Comparison of ENCODE assay signal across 30 cellular contexts in the genomic region with DNA sequence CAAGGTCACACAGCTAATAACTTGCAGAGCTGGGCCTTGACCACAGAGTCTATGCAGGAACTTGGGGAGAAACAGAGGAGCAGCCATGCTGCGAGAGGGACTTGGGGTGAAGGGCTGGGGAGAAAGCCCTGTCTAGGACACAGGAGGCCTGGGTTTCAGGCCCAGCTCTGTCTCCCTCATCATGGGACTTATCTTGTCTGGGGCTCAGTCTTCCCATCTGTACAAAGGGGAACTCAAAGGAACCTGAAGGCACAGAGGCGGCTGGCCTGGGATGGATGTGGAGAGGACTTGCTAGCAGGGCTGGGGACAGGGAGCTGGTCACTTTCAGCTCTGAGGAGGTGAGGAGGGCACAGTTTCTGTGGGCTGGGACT. TPM values are rescaled to one million over a fixed set of nuclear protein-coding genes. Genes with fewer than 3 reads are reported as not detected.
"Had no signal": no experiment of that assay in that cellular context is flagged by ENCODE, and none has a peak within 500 bp of the region (broad histone marks: within the 10 kb centered on the region; RNA-seq: fewer than 3 reads in every experiment).

No MANE protein-coding gene starts in this region.

- ATAC-seq: activated CD4-positive, alpha-beta T cell treated with anti-CD3 and anti-CD28 coated beads for 36 hours; activated CD4-positive, CD25-positive, alpha-beta regulatory T cell treated with anti-CD3 and anti-CD28 coated beads, Interleukin-2, amount 50 U/mL, for 24 hours; activated CD8-positive, alpha-beta T cell treated with anti-CD3 and anti-CD28 coated beads, Interleukin-2, amount 10 ng/mL, durations not matched to agents 7 days and 5 days; activated T-cell treated with anti-CD3 and anti-CD28 coated beads, Interleukin-2, amount 50 U/mL, for 4 hours; Panc1; WTC11 had no signal

- DNase-seq: activated CD4-positive, alpha-beta T cell treated with anti-CD3 and anti-CD28 coated beads for 36 hours; activated CD4-positive, alpha-beta T cell treated with anti-CD3 and anti-CD28 coated beads, Interleukin-2, amount 10 ng/mL, durations not matched to agents 7 days and 5 days; activated CD4-positive, alpha-beta T cell treated with anti-CD3 and anti-CD28 coated beads, Interleukin-2, amount 50 U/mL, for 48 hours; activated CD8-positive, alpha-beta T cell treated with anti-CD3 and anti-CD28 coated beads, Interleukin-2, amount 10 ng/mL, durations not matched to agents 7 days and 5 days; activated naive CD4-positive, alpha-beta T cell; activated naive CD4-positive, alpha-beta T cell treated with anti-CD3 and anti-CD28 coated beads, Interleukin-2, amount 50 U/mL, for 16 hours; activated naive CD8-positive, alpha-beta T cell treated with anti-CD3 and anti-CD28 coated beads for 36 hours; activated T-cell treated with anti-CD3 and anti-CD28 coated beads for 4 hours; activated T-cell treated with anti-CD3 and anti-CD28 coated beads, Interleukin-2, amount 50 U/mL, for 4 hours; amniotic stem cell; aorta; brain microvascular endothelial cell; NCI-H1092 treated with DMSO at 0.1 percent for 48 hours; NCI-H1417 treated with DMSO at 0.1 percent for 48 hours; NCI-H187 treated with DMSO at 0.1 percent for 48 hours; NCI-H2081 treated with DMSO at 0.1 percent for 48 hours; NCI-H345; NCI-H524 treated with DMSO at 0.1 percent for 48 hours; SHP77; SJCRH30 had no signal

- H3K27ac Mint-ChIP-seq: activated CD4-positive, alpha-beta T cell treated with anti-CD3 and anti-CD28 coated beads for 36 hours; activated CD4-positive, alpha-beta T cell treated with anti-CD3 and anti-CD28 coated beads, Interleukin-2, amount 10 ng/mL, durations not matched to agents 7 days and 5 days; activated CD8-positive, alpha-beta T cell treated with anti-CD3 and anti-CD28 coated beads, Interleukin-2, amount 10 ng/mL, durations not matched to agents 7 days and 5 days; activated naive CD8-positive, alpha-beta T cell treated with anti-CD3 and anti-CD28 coated beads for 36 hours; activated T-helper 1 cell treated with anti-CD3 and anti-CD28 coated beads, Interleukin-12 subunit alpha, Interleukin-12 subunit beta, Interleukin-2, Interleukin-4 antibody, amounts not matched to agents 30 ng/mL and 10 ng/mL and 1 ng/mL, durations not matched to agents 14 hours and 24 hours and 36 hours; T-helper 1 cell treated with Interleukin-12 subunit alpha and Interleukin-12 subunit beta and Interleukin-4 antibody, amounts not matched to agents 30 μg/mL and 1 μg/mL, for 36 hours; T-helper 2 cell treated with Interferon-gamma antibody and Interleukin-4, amounts not matched to agents 5 μg/mL and 100 μg/mL, for 36 hours; WTC11 had no signal

- H3K27me3 ChIP-seq: SJCRH30 had no signal

- H3K36me3 Mint-ChIP-seq: activated naive CD8-positive, alpha-beta T cell treated with anti-CD3 and anti-CD28 coated beads for 36 hours; WTC11 had no signal

- H3K4me3 ChIP-seq: SJCRH30, SK-N-MC had no signal

- H3K36me3 ChIP-seq: brain microvascular endothelial cell, SJCRH30 had no signal

- H3K4me3 Mint-ChIP-seq: activated CD4-positive, alpha-beta T cell treated with anti-CD3 and anti-CD28 coated beads for 36 hours; activated CD4-positive, alpha-beta T cell treated with anti-CD3 and anti-CD28 coated beads, Interleukin-2, amount 10 ng/mL, durations not matched to agents 7 days and 5 days; activated CD8-positive, alpha-beta T cell treated with anti-CD3 and anti-CD28 coated beads, Interleukin-2, amount 10 ng/mL, durations not matched to agents 7 days and 5 days; activated naive CD8-positive, alpha-beta T cell treated with anti-CD3 and anti-CD28 coated beads for 36 hours; activated T-cell treated with anti-CD3 and anti-CD28 coated beads, Interleukin-2, amount 50 U/mL, for 4 hours; activated T-helper 1 cell treated with anti-CD3 and anti-CD28 coated beads, Interleukin-12 subunit alpha, Interleukin-12 subunit beta, Interleukin-2, Interleukin-4 antibody, amounts not matched to agents 30 ng/mL and 10 ng/mL and 1 ng/mL, durations not matched to agents 14 hours and 24 hours and 36 hours; T-helper 1 cell treated with Interleukin-12 subunit alpha and Interleukin-12 subunit beta and Interleukin-4 antibody, amounts not matched to agents 30 μg/mL and 1 μg/mL, for 36 hours; T-helper 2 cell treated with Interferon-gamma antibody and Interleukin-4, amounts not matched to agents 5 μg/mL and 100 μg/mL, for 36 hours; WTC11 had no signal

- H3K27ac ChIP-seq: brain microvascular endothelial cell, SJCRH30, SK-N-MC had no signal

- H3K9me3 Mint-ChIP-seq: activated CD4-positive, alpha-beta T cell treated with anti-CD3 and anti-CD28 coated beads, Interleukin-2, amount 10 ng/mL, durations not matched to agents 7 days and 5 days; activated naive CD8-positive, alpha-beta T cell treated with anti-CD3 and anti-CD28 coated beads for 36 hours; activated T-cell treated with anti-CD3 and anti-CD28 coated beads, Interleukin-2, amount 50 U/mL, for 4 hours; activated T-helper 1 cell treated with anti-CD3 and anti-CD28 coated beads, Interleukin-12 subunit alpha, Interleukin-12 subunit beta, Interleukin-2, Interleukin-4 antibody, amounts not matched to agents 30 ng/mL and 10 ng/mL and 1 ng/mL, durations not matched to agents 14 hours and 24 hours and 36 hours; T-helper 1 cell treated with Interleukin-12 subunit alpha and Interleukin-12 subunit beta and Interleukin-4 antibody, amounts not matched to agents 30 μg/mL and 1 μg/mL, for 36 hours; T-helper 2 cell treated with Interferon-gamma antibody and Interleukin-4, amounts not matched to agents 5 μg/mL and 100 μg/mL, for 36 hours; WTC11 had no signal

- H3K27me3 Mint-ChIP-seq: activated naive CD8-positive, alpha-beta T cell treated with anti-CD3 and anti-CD28 coated beads for 36 hours had no signal

- H3K9me3 ChIP-seq: SJCRH30 had no signal

- H3K4me1 Mint-ChIP-seq: activated CD4-positive, alpha-beta T cell treated with anti-CD3 and anti-CD28 coated beads for 36 hours; activated CD4-positive, alpha-beta T cell treated with anti-CD3 and anti-CD28 coated beads, Interleukin-2, amount 10 ng/mL, durations not matched to agents 7 days and 5 days; activated naive CD8-positive, alpha-beta T cell treated with anti-CD3 and anti-CD28 coated beads for 36 hours had no signal

RNA-seq across cellular contexts. Expression of a gene that starts 36.9 kb away (rescaled TPM):
- total RNA-seq: M059J, NCI-H460, RPMI7951, SJCRH30 had no signal
- polyA plus RNA-seq: aorta had no signal

RNA-seq across cellular contexts. Expression of a gene that starts 52.7 kb away (rescaled TPM):
- total RNA-seq: activated CD4-positive, alpha-beta T cell treated with anti-CD3 and anti-CD28 coated beads for 36 hours; activated CD8-positive, alpha-beta T cell treated with anti-CD3 and anti-CD28 coated beads, Interleukin-2, amount 10 ng/mL, durations not matched to agents 7 days and 5 days; activated naive CD8-positive, alpha-beta T cell treated with anti-CD3 and anti-CD28 coated beads for 36 hours; activated T-helper 1 cell treated with anti-CD3 and anti-CD28 coated beads, Interleukin-12 subunit alpha, Interleukin-12 subunit beta, Interleukin-2, Interleukin-4 antibody, amounts not matched to agents 30 ng/mL and 10 ng/mL and 1 ng/mL, durations not matched to agents 14 hours and 24 hours and 36 hours had no signal
